In genomic region chr6:31666337-31666960, GRCh38 we compare ENCODE assay signal across 7 cellular contexts. TPM values are rescaled to one million over a fixed set of nuclear protein-coding genes. Genes with fewer than 3 reads are reported as not detected.
A peak's percentile ranks its signal among the peaks of the same experiment; 100 is the strongest.
DNase-seq lines count a peak whose midpoint lies in the region; ATAC-seq and TF ChIP-seq lines count a peak whose summit lies in the region.

No MANE protein-coding gene starts in this region.

- peak overlapping the region; percentile 98 for H3K27ac Mint-ChIP-seq in WTC11

- in situ Hi-C loops in HAP-1 (cut with MboI; ENCODE audit: low sequenced_read_pairs) = loop anchor here (10.0 kb wide), 1 partner anchor 298 kb away; no protein-coding TSS in a partner anchor

- no peak for ATAC-seq in WTC11

- H3K27me3 Mint-ChIP-seq in WTC11 (ENCODE audit: low read depth) = no peaks in the 10 kb centered on the region

- no peaks in the 10 kb centered on the region for H4K20me1 ChIP-seq in hepatocyte (ENCODE audit: insufficient read depth, poor library complexity, severe bottlenecking)

- H3K4me1 Mint-ChIP-seq in WTC11 = peaks cover 31% of the 10 kb centered on the region

- peaks cover 76% of the 10 kb centered on the region for H3K36me3 ChIP-seq in HAP-1 (replicated peaks)
- H3K36me3 ChIP-seq in hepatocyte (replicated peaks; ENCODE audit: insufficient read depth, low read depth) = no peaks in the 10 kb centered on the region
- H3K36me3 ChIP-seq in spleen = peaks cover 0 to 75% (median 60%) of the 10 kb centered on the region in 6 donors

- H3K9me3 ChIP-seq in HAP-1 = no peaks in the 10 kb centered on the region
- H3K9me3 ChIP-seq in hepatocyte (ENCODE audit: low read depth) = no peaks in the 10 kb centered on the region
- no peaks in the 10 kb centered on the region for H3K9me3 ChIP-seq in spleen

- peaks cover 67% of the 10 kb centered on the region for H3K36me3 Mint-ChIP-seq in WTC11

- H3K4me3 Mint-ChIP-seq in WTC11 = peak overlapping the region; percentile 91

- peaks cover 5% of the 10 kb centered on the region; the same call in 1 of the 2 replicates for H3K4me1 ChIP-seq in HAP-1
- peaks cover 13% of the 10 kb centered on the region for H3K4me1 ChIP-seq in hepatocyte (ENCODE audit: insufficient read depth)
- H3K4me1 ChIP-seq in spleen = peaks cover 25 to 69% (median 55%) of the 10 kb centered on the region in 6 donors

- DNase-seq in HAP-1 (ENCODE audit: low spot score in 2 of 2) = no peak
- DNase-seq in WTC11 (ENCODE audit: low spot score) = no peak
- no peak for DNase-seq in hepatocyte (ENCODE audit: low spot score)
- DNase-seq in spleen = peak; percentile 81
- no peak for DNase-seq in occipital lobe (lab: John Stamatoyannopoulos, UW)
- DNase-seq in midbrain (lab: John Stamatoyannopoulos, UW) = no peak
- DNase-seq in stimulated activated CD4-positive, alpha-beta T cell treated with anti-CD3 and anti-CD28 coated beads, Interleukin-4, amount 100 ng/mL, for 4 hours = no peak

- WGBS in hepatocyte (ENCODE audit: low lambda C conversion rate, missing lambda C conversion rate) = 12% methylated on average over 13 of the region's 15 CpGs
- WGBS in spleen, 5 donors = 4 to 8% (median 6%) methylated on average over 15 of the region's 15 CpGs

- H3K4me2 ChIP-seq in hepatocyte = peak overlapping the region; percentile 95

- H3K9me3 Mint-ChIP-seq in WTC11 = no peaks in the 10 kb centered on the region

- TF ChIP-seq POLR2A in spleen (IDR thresholded peaks at IDR 0.05) = no peak

- H3K27ac ChIP-seq in hepatocyte = peak overlapping the region; percentile 89
- H3K27ac ChIP-seq in spleen = peak overlapping the region; percentile 96 to 99 (median 98)

- peaks cover 59% of the 10 kb centered on the region for H3K79me2 ChIP-seq in hepatocyte

- H2AFZ ChIP-seq in hepatocyte = peak overlapping the region; percentile 45

- POLR2A ChIA-PET in WTC11 (lab: Charles Lee) = no interaction called here

- H3K9me2 ChIP-seq in hepatocyte (replicated peaks; ENCODE audit: insufficient read depth) = no peaks in the 10 kb centered on the region

- H3K4me3 ChIP-seq in HAP-1 (peak overlapping the region; percentile 99), hepatocyte (peak overlapping the region; percentile 76), spleen (peak overlapping the region; percentile 75 to 85 (median 78))

- TF ChIP-seq CTCF in WTC11 (IDR thresholded peaks at IDR 0.05) (no peak), hepatocyte (IDR thresholded peaks at IDR 0.05; ENCODE audit: poor library complexity) (no peak), spleen (IDR thresholded peaks at IDR 0.05 in 8 of 11, conservative IDR thresholded peaks at IDR 0.05 in 3 of 11) (no peak)

- H3K27me3 ChIP-seq in HAP-1 (ENCODE audit: low read depth) (no peaks in the 10 kb centered on the region), hepatocyte (no peaks in the 10 kb centered on the region), spleen (replicated peaks in 1 of 7) (no peaks in the 10 kb centered on the region)

- CTCF ChIA-PET in WTC11 (lab: Charles Lee) = interaction anchor here (0.9 to 1.5 kb wide), 3 partner anchors 16 to 125 kb away, joined by 3 to 6 read pairs (median 4); no protein-coding TSS in a partner anchor

- intact Hi-C loops in spleen (cut with DNase I; ENCODE audit: low total_unique reads) = no loop called here

TF ChIP-seq in WTC11, 78 proteins besides CTCF, POLR2A, EP300 and RAD21 (continues in another document):
- no peak for TF ChIP-seq JUN (CRISPR knock-in tag; IDR thresholded peaks at IDR 0.05)
- TF ChIP-seq SMAD4 (CRISPR knock-in tag; IDR thresholded peaks at IDR 0.05) = no peak
- no peak for TF ChIP-seq PRDM15 (CRISPR knock-in tag; IDR thresholded peaks at IDR 0.05)
- TF ChIP-seq ZNF232 (CRISPR knock-in tag; IDR thresholded peaks at IDR 0.05) = no peak
- TF ChIP-seq TEAD4 (CRISPR knock-in tag; IDR thresholded peaks at IDR 0.05) = no peak
- TF ChIP-seq STAT6 (CRISPR knock-in tag; conservative IDR thresholded peaks at IDR 0.05; ENCODE audit: low read depth) = no peak
- no peak for TF ChIP-seq ATF6 (CRISPR knock-in tag; IDR thresholded peaks at IDR 0.05)
- no peak for TF ChIP-seq FOXJ3 (CRISPR knock-in tag; IDR thresholded peaks at IDR 0.05; ENCODE audit: borderline replicate concordance)

RNA-seq across cellular contexts. Expression of gene CSNK2B, which starts 0.6 kb away (rescaled TPM):
- total RNA-seq in WTC11 (2021) = 153 to 183 TPM (median 161 TPM) in 3 replicates
- 155 and 185 TPM in 2 replicates for total RNA-seq in hepatocyte
- 181 and 202 TPM in 2 replicates for polyA plus RNA-seq in hepatocyte
- total RNA-seq in spleen = 100 to 1,000 TPM; 122 to 294 (median 150) TPM
- 100 to 1,000 TPM; 132 to 163 (median 139) TPM for polyA plus RNA-seq in spleen
- 69.9 TPM for total RNA-seq in occipital lobe

RNA-seq across cellular contexts. Expression of gene GPANK1, which starts 1.7 kb away (rescaled TPM):
- 24.3 to 29.1 TPM (median 26.4 TPM) in 3 replicates for total RNA-seq in WTC11 (2021)
- total RNA-seq in hepatocyte = 11.5 and 18.1 TPM in 2 replicates
- 18.5 and 23.8 TPM in 2 replicates for polyA plus RNA-seq in hepatocyte
- 10 to 100 TPM; 12.7 to 21.3 (median 17.4) TPM for total RNA-seq in spleen
- 10 to 100 TPM; 12.4 to 19.2 (median 14.8) TPM for polyA plus RNA-seq in spleen
- total RNA-seq in occipital lobe = 9.8 TPM

RNA-seq across cellular contexts. Expression of gene LY6G5B, which starts 3.3 kb away (rescaled TPM):
- total RNA-seq in WTC11 (2021) (10.7 to 15.7 TPM (median 11.0 TPM) in 3 replicates), hepatocyte (2.2 and 5.3 TPM in 2 replicates), spleen (10 to 100 TPM; 11.0 to 25.3 (median 16.3) TPM), occipital lobe (3.4 TPM)
- polyA plus RNA-seq in hepatocyte (14.9 and 18.9 TPM in 2 replicates), spleen (1 to 10 TPM; 3.0 to 5.8 (median 3.7) TPM)

RNA-seq across cellular contexts. Expression of gene C6orf47, which starts 5.9 kb away (rescaled TPM):
- total RNA-seq in WTC11 (2021) (14.0 to 16.3 TPM (median 14.3 TPM) in 3 replicates), hepatocyte (21.3 and 23.3 TPM in 2 replicates), spleen (10 to 100 TPM; 24.1 to 37.4 (median 28.6) TPM), occipital lobe (16.2 TPM)
- polyA plus RNA-seq in hepatocyte (19.8 and 25.4 TPM in 2 replicates), spleen (10 to 100 TPM; 12.2 to 22.6 (median 13.4) TPM)

RNA-seq across cellular contexts. Expression of gene APOM, which starts 10.8 kb away (rescaled TPM):
- total RNA-seq in WTC11 (2021) = 3.5 to 4.6 TPM (median 4.3 TPM) in 3 replicates
- total RNA-seq in hepatocyte = 9.3 and 10.4 TPM in 2 replicates
- 28.2 and 40.7 TPM in 2 replicates for polyA plus RNA-seq in hepatocyte
- 1 to 10 TPM in 6 of 7 donors, under 1 TPM in 1; 0.66 to 3.9 (median 2.5) TPM for total RNA-seq in spleen
- polyA plus RNA-seq in spleen = 1 to 10 TPM; 4.7 to 9.7 (median 7.5) TPM
- not detected for total RNA-seq in occipital lobe
